ENCODE assay signal across 10 cellular contexts in the genomic region with DNA sequence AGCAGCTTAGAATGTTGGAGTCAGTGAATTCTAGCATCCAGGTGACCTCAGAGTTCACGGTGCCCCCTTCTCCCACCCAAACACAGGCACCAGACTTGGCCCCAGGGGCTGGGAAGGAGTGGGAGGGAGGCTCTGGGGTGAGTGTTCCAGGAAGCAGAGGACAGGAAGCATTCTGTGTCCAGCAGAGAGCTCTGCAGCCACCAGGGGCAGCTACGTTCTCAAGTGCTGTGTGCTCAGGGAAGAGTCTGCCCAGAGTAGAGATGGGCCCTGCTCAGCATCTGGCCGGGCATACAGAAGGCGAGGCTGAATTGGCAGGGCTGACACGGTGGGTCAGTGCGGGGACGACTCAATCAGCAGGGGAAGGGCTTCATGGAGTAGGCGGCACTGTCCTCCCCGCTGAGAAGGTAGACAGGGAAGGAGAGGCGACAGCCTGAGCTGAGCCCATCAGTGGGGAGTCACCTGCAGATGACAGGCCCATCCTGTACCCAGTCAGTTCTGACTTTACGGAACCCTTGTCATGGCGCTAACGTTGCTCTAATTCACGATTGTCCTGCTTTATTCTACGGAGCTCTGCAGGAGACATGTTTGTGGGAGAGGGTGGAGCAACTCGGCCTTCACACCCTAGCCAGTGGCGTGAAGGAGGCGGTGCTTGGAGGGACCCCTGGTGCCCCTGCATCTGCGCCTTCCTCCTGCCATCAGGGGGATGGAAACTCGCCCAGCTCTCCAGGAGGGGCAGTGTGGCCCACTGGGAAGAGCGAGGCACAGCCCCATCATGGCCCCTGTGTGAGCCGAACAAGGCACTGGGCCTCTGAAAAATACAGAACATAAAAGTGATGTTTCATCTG.
A peak's percentile ranks its signal among the peaks of the same experiment; 100 is the strongest.
DNase-seq lines count a peak whose midpoint lies in the region; ATAC-seq and TF ChIP-seq lines count a peak whose summit lies in the region.
"Had no signal": no experiment of that assay in that cellular context is flagged by ENCODE, and none has a peak within 500 bp of the region (broad histone marks: within the 10 kb centered on the region; RNA-seq: fewer than 3 reads in every experiment).

No MANE protein-coding gene starts in this region.

- H3K9me3 Mint-ChIP-seq in stimulated activated memory B cell treated with anti-CD40 and anti-IgM and Interleukin-4, amounts not matched to agents 10 μg/mL and 1 μg/mL and 100 μg/mL, for 72 hours = no peaks in the 10 kb centered on the region
- H3K9me3 Mint-ChIP-seq: CD4-positive, alpha-beta memory T cell had no signal

- no peak for TF ChIP-seq POLR2A in spleen (IDR thresholded peaks at IDR 0.05)

- H3K27me3 ChIP-seq in RWPE2 (ENCODE audit: insufficient read depth, poor library complexity, severe bottlenecking) (no peaks in the 10 kb centered on the region), spleen (replicated peaks in 1 of 7) (no peaks in the 10 kb centered on the region)

- no peaks in the 10 kb centered on the region for H3K4me1 ChIP-seq in RWPE2 (ENCODE audit: insufficient read depth, poor library complexity, severe bottlenecking)
- peaks cover 0 to 10% (median 0%) of the 10 kb centered on the region in 6 donors for H3K4me1 ChIP-seq in spleen

- peaks cover 19% of the 10 kb centered on the region for H3K27me3 Mint-ChIP-seq in stimulated activated memory B cell treated with anti-CD40 and anti-IgM and Interleukin-4, amounts not matched to agents 10 μg/mL and 1 μg/mL and 100 μg/mL, for 72 hours

- H3K27ac Mint-ChIP-seq in stimulated activated memory B cell treated with anti-CD40 and anti-IgM and Interleukin-4, amounts not matched to agents 10 μg/mL and 1 μg/mL and 100 μg/mL, for 72 hours = no peak overlapping the region

- H3K9me3 ChIP-seq in RWPE2 (ENCODE audit: severe bottlenecking) (no peaks in the 10 kb centered on the region), spleen (no peaks in the 10 kb centered on the region)

- TF ChIP-seq CTCF in RWPE2 (IDR thresholded peaks at IDR 0.05; ENCODE audit: poor library complexity, severe bottlenecking) (no peak), fibroblast of villous mesenchyme (IDR thresholded peaks at IDR 0.05; ENCODE audit: insufficient read depth, low read depth, low read length) (peak; percentile 37), spleen (IDR thresholded peaks at IDR 0.05 in 8 of 11, conservative IDR thresholded peaks at IDR 0.05 in 3 of 11) (peak in 6 of 11 experiments; percentile 21 to 45 (median 32))

- 77 to 86% (median 82%) methylated on average over 17 to 22 of the region's 22 CpGs for WGBS in spleen, 5 donors

- H3K4me3 ChIP-seq in RWPE2 (ENCODE audit: severe bottlenecking) (no peak overlapping the region), fibroblast of villous mesenchyme (ENCODE audit: low read depth, low read length) (no peak overlapping the region), spleen (no peak overlapping the region)

- DNase-seq in NCI-H510A treated with DMSO at 0.1 percent for 48 hours (lab: John Stamatoyannopoulos, UW) = peak; percentile 2
- no peak for DNase-seq in NCI-H510A (lab: John Stamatoyannopoulos, UW)
- DNase-seq in RWPE2 (ENCODE audit: low spot score) = no peak
- DNase-seq in fibroblast of villous mesenchyme (ENCODE audit: low read depth) = peak; percentile 20
- no peak for DNase-seq in spleen
- DNase-seq in GOT3 (lab: John Stamatoyannopoulos, UW) = no peak
- no peak for DNase-seq in activated CD4-positive, alpha-beta T cell treated with anti-CD3 and anti-CD28 coated beads, Interleukin-2, amount 50 U/mL, for 1 hour
- DNase-seq: CD4-positive, alpha-beta memory T cell; stimulated activated CD4-positive, alpha-beta T cell treated with anti-CD3 and anti-CD28 coated beads, Interleukin-1b, Interleukin-23, amount 100 ng/mL, for 48 hours had no signal

- H3K4me1 Mint-ChIP-seq in stimulated activated memory B cell treated with anti-CD40 and anti-IgM and Interleukin-4, amounts not matched to agents 10 μg/mL and 1 μg/mL and 100 μg/mL, for 72 hours = no peaks in the 10 kb centered on the region
- H3K4me1 Mint-ChIP-seq: CD4-positive, alpha-beta memory T cell had no signal

- H3K4me3 Mint-ChIP-seq in stimulated activated memory B cell treated with anti-CD40 and anti-IgM and Interleukin-4, amounts not matched to agents 10 μg/mL and 1 μg/mL and 100 μg/mL, for 72 hours = no peak overlapping the region
- H3K4me3 Mint-ChIP-seq: CD4-positive, alpha-beta memory T cell had no signal

- H3K27ac ChIP-seq in RWPE2 (ENCODE audit: poor library complexity, severe bottlenecking) = no peak overlapping the region
- H3K27ac ChIP-seq in spleen = no peak overlapping the region

- peak; percentile 61; the same call in 2 of the 3 replicates for ATAC-seq in RWPE2 (ENCODE audit: low read depth)
- no peak for ATAC-seq in stimulated activated memory B cell treated with anti-CD40 and anti-IgM and Interleukin-4, amounts not matched to agents 10 μg/mL and 1 μg/mL and 100 μg/mL, for 72 hours

- no peaks in the 10 kb centered on the region for H3K36me3 Mint-ChIP-seq in stimulated activated memory B cell treated with anti-CD40 and anti-IgM and Interleukin-4, amounts not matched to agents 10 μg/mL and 1 μg/mL and 100 μg/mL, for 72 hours
- H3K36me3 Mint-ChIP-seq: CD4-positive, alpha-beta memory T cell had no signal

- H3K36me3 ChIP-seq in RWPE2 (ENCODE audit: low read depth) = no peaks in the 10 kb centered on the region
- no peaks in the 10 kb centered on the region for H3K36me3 ChIP-seq in spleen

- intact Hi-C loops in spleen (cut with DNase I; ENCODE audit: low total_unique reads) = no loop called here

Comparison
In these comparisons a context has a peak if more than half of its experiments do, and no peak if none do; other contexts are left out.
1. DNase-seq: peak in NCI-H510A treated with DMSO at 0.1 percent for 48 hours (single experiment) and fibroblast of villous mesenchyme (single experiment); none in NCI-H510A (single experiment), RWPE2 (single experiment), spleen (single experiment), GOT3 (single experiment) and activated CD4-positive, alpha-beta T cell treated with anti-CD3 and anti-CD28 coated beads, Interleukin-2, amount 50 U/mL, for 1 hour (single experiment).